8 cellular contexts compared by ENCODE assay signal in genomic region chr19:12639901-12640613, GRCh38. TPM values are rescaled to one million over a fixed set of nuclear protein-coding genes. Genes with fewer than 3 reads are reported as not detected.
DNase-seq lines count a peak whose midpoint lies in the region; ATAC-seq and TF ChIP-seq lines count a peak whose summit lies in the region.

No MANE protein-coding gene starts in this region.

- no peaks in the 10 kb centered on the region for H3K27me3 ChIP-seq in breast epithelium

- BruUV-seq in MCF 10A (replicated peaks; lab: Mats Ljungman, UMichigan) = no TSS peak

- POLR2A ChIA-PET in MCF 10A (lab: Yijun Ruan, JAX) (interaction anchor here (1.5 kb wide), 1 partner anchor 29 kb away, joined by 3 read pairs; the partner anchor contains the start of genes ZNF490 and ZNF791), WTC11 (lab: Charles Lee) (interaction anchor here (0.8 to 1.0 kb wide), 2 partner anchors 24 to 30 kb away, joined by 4 to 5 read pairs; a partner anchor contains a TSS)

- H3K4me3 ChIP-seq in breast epithelium = peak overlapping the region in 2 of 3 donors; percentile 24 to 62
- H3K4me3 ChIP-seq in cardiac fibroblast (replicated peaks in 1 of 2; ENCODE audit: low read depth in 2 of 2, low read length in 2 of 2) = peak overlapping the region; percentile 2 to 3

- H3K27ac ChIP-seq in breast epithelium = peak overlapping the region in 1 of 2 donors; percentile 7

- H3K9me3 Mint-ChIP-seq in MCF 10A (ENCODE audit: unreplicated experiment) (peaks cover 5% of the 10 kb centered on the region), WTC11 (no peaks in the 10 kb centered on the region)

- DNase-seq in breast epithelium (ENCODE audit: low spot score in 2 of 2) = peak; percentile 64 to 80
- DNase-seq in MCF 10A (ENCODE audit: unreplicated experiment) = no peak
- DNase-seq in NCI-H146 treated with DMSO at 0.1 percent for 48 hours (lab: John Stamatoyannopoulos, UW; ENCODE audit: unreplicated experiment) = peak; percentile 88
- DNase-seq in WTC11 (ENCODE audit: low spot score) = peak; percentile 92
- DNase-seq in cardiac fibroblast (ENCODE audit: low read depth in 2 of 2) = peak; percentile 77 to 85
- peak; percentile 80 for DNase-seq in iris pigment epithelial cell (ENCODE audit: low read depth)
- DNase-seq in stimulated activated CD4-positive, alpha-beta T cell treated with anti-CD3 and anti-CD28 coated beads, Interleukin-12 subunit alpha, Interleukin-12 subunit beta, amount 100 ng/mL, for 24 hours (ENCODE audit: low read depth in 2 of 2) = peak; percentile 78 to 87

- intact Hi-C loops in breast epithelium (cut with DNase I; ENCODE audit: low total_unique reads) = loop anchor here (5.0 kb wide), 1 partner anchor 873 kb away; the partner anchor contains the start of gene ZNF441
- intact Hi-C loops in MCF 10A (cut with micrococcal nuclease) = no loop called here

- H3K36me3 ChIP-seq in breast epithelium = no peaks in the 10 kb centered on the region

- TF ChIP-seq CTCF in breast epithelium (IDR thresholded peaks at IDR 0.05) (peak; percentile 27 to 66 (median 55)), MCF 10A (IDR thresholded peaks at IDR 0.05; ENCODE audit: unreplicated experiment) (no peak), WTC11 (IDR thresholded peaks at IDR 0.05) (peak; percentile 82), cardiac fibroblast (IDR thresholded peaks at IDR 0.05; ENCODE audit: low read depth, low read length) (peak; percentile 84)

- H3K4me1 Mint-ChIP-seq in MCF 10A (ENCODE audit: insufficient read depth, unreplicated experiment) (peaks cover 3% of the 10 kb centered on the region), WTC11 (0 out of 2 replicates have a peak, but pooled peaks cover 4% of the 10 kb centered on the region)

- H3K27me3 Mint-ChIP-seq in MCF 10A (ENCODE audit: insufficient read depth, unreplicated experiment) (no peaks in the 10 kb centered on the region), WTC11 (ENCODE audit: low read depth) (peaks cover 16% of the 10 kb centered on the region; the same call in 1 of the 2 replicates)

- CTCF ChIA-PET in MCF 10A (lab: Yijun Ruan, JAX) (interaction anchor here (0.6 to 0.7 kb wide), 3 partner anchors 11 to 1311 kb away, joined by 3 read pairs; no protein-coding TSS in a partner anchor), WTC11 (lab: Charles Lee) (interaction anchor here (0.5 to 2.2 kb wide), 38 partner anchors 9 to 1000 kb away, joined by 3 to 27 read pairs (median 4); partner anchors contain the start of genes MAN2B1, WDR83, ZNF442 and ZNF443)

- H3K4me3 Mint-ChIP-seq in MCF 10A (ENCODE audit: unreplicated experiment) (no peak overlapping the region), WTC11 (peak overlapping the region; percentile 71)

- H3K27ac Mint-ChIP-seq in MCF 10A (ENCODE audit: low read depth, unreplicated experiment) = no peak overlapping the region
- no peak overlapping the region; the same call in 1 of the 2 replicates for H3K27ac Mint-ChIP-seq in WTC11

- no peaks in the 10 kb centered on the region for H3K4me1 ChIP-seq in breast epithelium

- H3K9me3 ChIP-seq in breast epithelium = no peaks in the 10 kb centered on the region

- ATAC-seq in WTC11 = peak; percentile 94
- no peak for ATAC-seq in HG03565 (IDR thresholded peaks at IDR 0.05; ENCODE audit: unreplicated experiment)

- no peak for TF ChIP-seq POLR2A in breast epithelium (IDR thresholded peaks at IDR 0.05)

- H3K36me3 Mint-ChIP-seq in MCF 10A (ENCODE audit: insufficient read depth, unreplicated experiment) (peaks cover 11% of the 10 kb centered on the region), WTC11 (no peaks in the 10 kb centered on the region)

TF ChIP-seq in WTC11, 78 proteins besides CTCF, POLR2A, EP300 and RAD21 (continues in another document):
- no peak for TF ChIP-seq NFYB (CRISPR knock-in tag; conservative IDR thresholded peaks at IDR 0.05; ENCODE audit: low read depth)
- TF ChIP-seq NR3C1 (CRISPR knock-in tag; conservative IDR thresholded peaks at IDR 0.05; ENCODE audit: low read depth) = no peak
- no peak for TF ChIP-seq SMAD4 (CRISPR knock-in tag; IDR thresholded peaks at IDR 0.05)
- no peak for TF ChIP-seq ZNF232 (CRISPR knock-in tag; IDR thresholded peaks at IDR 0.05)
- peak; percentile 92; the same call in 1 of the 2 replicates for TF ChIP-seq FOXP1 (CRISPR knock-in tag; IDR thresholded peaks at IDR 0.05; ENCODE audit: borderline replicate concordance)
- peak; percentile 89; the same call in 1 of the 2 replicates for TF ChIP-seq CBFB (CRISPR knock-in tag; IDR thresholded peaks at IDR 0.05; ENCODE audit: low read depth)
- TF ChIP-seq GRHL2 (CRISPR knock-in tag; IDR thresholded peaks at IDR 0.05; ENCODE audit: insufficient replicate concordance, severe bottlenecking) = no peak
- TF ChIP-seq ESRRA (CRISPR knock-in tag; IDR thresholded peaks at IDR 0.05; ENCODE audit: borderline replicate concordance) = 0 out of 2 replicates have a peak, but pooled peaks have one; percentile 49
- TF ChIP-seq CREM (CRISPR knock-in tag; IDR thresholded peaks at IDR 0.05) = 0 out of 2 replicates have a peak, but pooled peaks have one; percentile 24
- TF ChIP-seq KAT7 (CRISPR knock-in tag; IDR thresholded peaks at IDR 0.05; ENCODE audit: borderline replicate concordance) = 0 out of 2 replicates have a peak, but pooled peaks have one; percentile 80
- 0 out of 2 replicates have a peak, but pooled peaks have one; percentile 26 for TF ChIP-seq MYBL2 (CRISPR knock-in tag; IDR thresholded peaks at IDR 0.05)
- TF ChIP-seq STAT6 (CRISPR knock-in tag; conservative IDR thresholded peaks at IDR 0.05; ENCODE audit: low read depth) = no peak
- TF ChIP-seq ZBTB21 (CRISPR knock-in tag; IDR thresholded peaks at IDR 0.05; ENCODE audit: borderline replicate concordance) = peak; percentile 84
- no peak for TF ChIP-seq ZNF396 (CRISPR knock-in tag; IDR thresholded peaks at IDR 0.05; ENCODE audit: borderline replicate concordance)
- TF ChIP-seq RELA (CRISPR knock-in tag; IDR thresholded peaks at IDR 0.05; ENCODE audit: borderline replicate concordance) = 0 out of 2 replicates have a peak, but pooled peaks have one; percentile 29
- TF ChIP-seq ZNF263 (CRISPR knock-in tag; IDR thresholded peaks at IDR 0.05; ENCODE audit: low read depth) = no peak
- 0 out of 2 replicates have a peak, but pooled peaks have one; percentile 68 for TF ChIP-seq TP53 (CRISPR knock-in tag; IDR thresholded peaks at IDR 0.05)
- TF ChIP-seq PREB (CRISPR knock-in tag; IDR thresholded peaks at IDR 0.05; ENCODE audit: borderline replicate concordance) = no peak
- peak; percentile 64; the same call in 1 of the 2 replicates for TF ChIP-seq FOXK1 (CRISPR knock-in tag; IDR thresholded peaks at IDR 0.05)
- no peak for TF ChIP-seq MXD4 (CRISPR knock-in tag; IDR thresholded peaks at IDR 0.05; ENCODE audit: borderline replicate concordance)
- TF ChIP-seq NR2C2 (CRISPR knock-in tag; IDR thresholded peaks at IDR 0.05) = no peak

RNA-seq across cellular contexts. Expression of gene MAN2B1, which starts 26.5 kb away (rescaled TPM):
- total RNA-seq in breast epithelium = 100 to 1,000 TPM in 1 of 3 donors, 10 to 100 TPM in 2; 45.6 to 118 (median 49.0) TPM
- total RNA-seq in MCF 10A (2022) = 53.8 and 67.0 TPM in 2 replicates
- 69.2 to 73.4 TPM (median 72.0 TPM) in 3 replicates for total RNA-seq in WTC11 (2021)

RNA-seq across cellular contexts. Expression of gene WDR83, which starts 26.6 kb away (rescaled TPM):
- 10 to 100 TPM in 2 of 3 donors, 1 to 10 TPM in 1; 8.2 to 13.8 (median 10.2) TPM for total RNA-seq in breast epithelium
- 9.3 and 11.7 TPM in 2 replicates for total RNA-seq in MCF 10A (2022)
- total RNA-seq in WTC11 (2021) = 21.8 to 26.3 TPM (median 23.7 TPM) in 3 replicates

RNA-seq across cellular contexts. Expression of gene ZNF791, which starts 29.3 kb away (rescaled TPM):
- total RNA-seq in breast epithelium = 10 to 100 TPM; 22.4 to 35.3 (median 34.7) TPM
- 23.7 and 40.2 TPM in 2 replicates for total RNA-seq in MCF 10A (2022)
- total RNA-seq in WTC11 (2021) = 21.4 to 25.9 TPM (median 23.9 TPM) in 3 replicates

RNA-seq across cellular contexts. Expression of gene ZNF490, which starts 29.4 kb away (rescaled TPM):
- total RNA-seq in breast epithelium (1 to 10 TPM; 5.6 to 7.9 (median 7.0) TPM), MCF 10A (2022) (6.9 and 8.4 TPM in 2 replicates), WTC11 (2021) (7.3 to 7.7 TPM (median 7.6 TPM) in 3 replicates)

RNA-seq across cellular contexts. Expression of gene DHPS, which starts 41.6 kb away (rescaled TPM):
- 100 to 1,000 TPM in 1 of 3 donors, 10 to 100 TPM in 2; 86.6 to 117 (median 91.4) TPM for total RNA-seq in breast epithelium
- 74.2 and 85.8 TPM in 2 replicates for total RNA-seq in MCF 10A (2022)
- 93.3 to 115 TPM (median 104 TPM) in 3 replicates for total RNA-seq in WTC11 (2021)
